In the genomic region with DNA sequence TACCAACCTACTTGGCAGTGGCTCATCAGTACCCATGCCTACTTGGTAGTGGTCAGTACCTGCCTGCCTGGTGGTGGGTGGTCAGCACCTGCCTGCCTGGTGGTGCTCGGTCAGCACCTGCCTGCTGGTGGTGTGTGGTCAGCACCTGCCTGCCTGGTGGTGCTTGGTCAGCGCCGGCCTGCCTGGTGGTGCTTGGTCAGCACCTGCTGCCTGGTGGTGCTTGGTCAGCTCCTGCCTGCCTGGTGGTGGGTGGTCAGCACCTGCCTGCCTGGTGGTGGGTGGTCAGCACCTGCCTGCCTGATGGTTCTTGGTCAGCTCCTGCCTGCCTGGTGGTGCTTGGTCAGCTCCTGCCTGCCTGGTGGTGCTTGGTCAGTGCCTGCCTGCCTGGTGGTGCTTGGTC, we compare ENCODE assay signal across 9 cellular contexts.
"Had no signal": no experiment of that assay in that cellular context is flagged by ENCODE, and none has a peak within 500 bp of the region (broad histone marks: within the 10 kb centered on the region; RNA-seq: fewer than 3 reads in every experiment).

No MANE protein-coding gene starts in this region.

- H3K4me3 ChIP-seq: GM23338, K562 had no signal

- H3K4me3 Mint-ChIP-seq: GM23338, H9 had no signal

- H3K4me2 ChIP-seq: GM23338 had no signal

- ATAC-seq: GM23338, HepG2, K562 had no signal

- H2AFZ ChIP-seq: GM23338 had no signal

- FAIRE-seq: H1, H54, HepG2, K562 had no signal

- H3K9me3 Mint-ChIP-seq: GM23338, H9 had no signal

- H3K27ac ChIP-seq: HL-60 had no signal

- DNase-seq: H9, HCEC 1CT, IMR-90 had no signal

- H3K27ac Mint-ChIP-seq: GM23338, H9 had no signal
